16 cellular contexts compared by ENCODE assay signal in the genomic region with DNA sequence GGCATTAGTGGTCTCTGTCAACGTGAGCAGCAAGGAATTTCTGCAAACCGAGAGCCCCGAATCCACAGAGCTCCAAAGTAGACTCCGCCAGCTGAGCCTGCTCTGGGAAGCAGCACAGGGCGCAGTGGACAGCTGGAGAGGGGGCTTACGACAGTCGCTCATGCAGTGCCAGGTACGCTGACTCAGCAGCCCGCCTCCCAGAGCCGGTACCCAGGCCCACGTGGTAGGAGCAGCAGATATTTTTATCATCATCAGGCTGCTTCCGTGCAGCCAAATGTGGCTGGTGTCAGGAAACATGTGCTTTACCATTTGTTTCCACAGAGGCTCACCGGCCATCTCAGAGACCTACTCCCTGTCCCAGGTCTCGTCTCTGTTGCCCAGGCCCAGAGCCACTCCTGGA.
DNase-seq lines count a peak whose midpoint lies in the region; ATAC-seq, FAIRE-seq and TF ChIP-seq lines count a peak whose summit lies in the region.
"Had no signal": no experiment of that assay in that cellular context is flagged by ENCODE, and none has a peak within 500 bp of the region (broad histone marks: within the 10 kb centered on the region; RNA-seq: fewer than 3 reads in every experiment).

No MANE protein-coding gene starts in this region.

- FAIRE-seq in GM12891 (lab: Jason Lieb, UNC) = peak; percentile 68

- peaks cover 16 to 92% (median 74%) of the 10 kb centered on the region in 3 experiments for H3K36me3 ChIP-seq in naive thymus-derived CD4-positive, alpha-beta T cell (ENCODE audit: control insufficient read depth in 2 of 3, insufficient read depth in 3 of 3, low read length in 3 of 3)

- POLR2A ChIA-PET in naive thymus-derived CD4-positive, alpha-beta T cell (lab: Charles Lee) = no interaction called here

- H3K27me3 ChIP-seq in naive thymus-derived CD4-positive, alpha-beta T cell (ENCODE audit: control insufficient read depth in 2 of 2, insufficient read depth in 2 of 2, low read length in 2 of 2) = no peaks in the 10 kb centered on the region
- H3K27me3 ChIP-seq: esophagus muscularis mucosa had no signal

- no peaks in the 10 kb centered on the region for H3K4me1 ChIP-seq in naive thymus-derived CD4-positive, alpha-beta T cell (ENCODE audit: control insufficient read depth in 2 of 2, insufficient read depth in 2 of 2, low read length in 2 of 2)

- DNase-seq in GM12891 (ENCODE audit: insufficient read length, low spot score) (no peak), amniotic epithelial cell (ENCODE audit: low read depth) (peak; percentile 77), left ventricle myocardium superior (peak; percentile 87), sciatic nerve (ENCODE audit: low spot score) (no peak), HuH-7.5 (ENCODE audit: low spot score) (no peak)
- no peak for DNase-seq in stimulated activated naive CD4-positive, alpha-beta T cell (lab: John Stamatoyannopoulos, UW)
- DNase-seq in naive thymus-derived CD4-positive, alpha-beta T cell = no peak
- DNase-seq: activated CD8-positive, alpha-beta memory T cell treated with anti-CD3 and anti-CD28 coated beads, Interleukin-2, amount 50 U/mL, for 4 hours; HFFc6; NCI-H2171 treated with DMSO at 0.1 percent for 48 hours; SK-N-SH had no signal

- H3K27ac Mint-ChIP-seq in naive thymus-derived CD4-positive, alpha-beta T cell = no peak overlapping the region
- H3K27ac Mint-ChIP-seq: HFFc6, type B pancreatic cell had no signal

- H3K4me1 Mint-ChIP-seq in naive thymus-derived CD4-positive, alpha-beta T cell = no peaks in the 10 kb centered on the region

- CTCF ChIA-PET in naive thymus-derived CD4-positive, alpha-beta T cell (lab: Charles Lee) = no interaction called here

- intact Hi-C loops in left ventricle myocardium superior (cut with micrococcal nuclease) = no loop called here
- intact Hi-C loops in sciatic nerve (cut with DNase I) = no loop called here
- intact Hi-C loops in naive thymus-derived CD4-positive, alpha-beta T cell (cut with micrococcal nuclease) = no loop called here

- H3K9me3 ChIP-seq in naive thymus-derived CD4-positive, alpha-beta T cell (ENCODE audit: control insufficient read depth in 2 of 3, low read length in 3 of 3) = no peaks in the 10 kb centered on the region
- H3K9me3 ChIP-seq: esophagus muscularis mucosa, SK-N-SH had no signal

- no peak for TF ChIP-seq POLR2A in GM12891 (IDR thresholded peaks at IDR 0.05; ENCODE audit: low read depth, low read length)

- H3K4me3 Mint-ChIP-seq in naive thymus-derived CD4-positive, alpha-beta T cell = no peak overlapping the region
- H3K4me3 Mint-ChIP-seq: HFFc6, type B pancreatic cell had no signal

- ATAC-seq in left ventricle myocardium superior (peak; percentile 84), sciatic nerve (peak; percentile 16), HG02763 (IDR thresholded peaks at IDR 0.05; ENCODE audit: unreplicated experiment) (no peak)
- no peak for ATAC-seq in naive thymus-derived CD4-positive, alpha-beta T cell
- ATAC-seq: activated naive CD4-positive, alpha-beta T cell treated with anti-CD3 and anti-CD28 coated beads, Interleukin-2, amount 50 U/mL, for 72 hours had no signal

- peaks cover 0 to 2% (median 0%) of the 10 kb centered on the region in 11 donors for H3K9me3 Mint-ChIP-seq in naive thymus-derived CD4-positive, alpha-beta T cell
- H3K9me3 Mint-ChIP-seq: activated naive CD4-positive, alpha-beta T cell treated with anti-CD3 and anti-CD28 coated beads, Interleukin-2, amount 50 U/mL, for 72 hours; HFFc6; type B pancreatic cell had no signal

- H3K27ac ChIP-seq in naive thymus-derived CD4-positive, alpha-beta T cell (ENCODE audit: low read depth, low read length) = no peak overlapping the region

- H3K27me3 Mint-ChIP-seq in naive thymus-derived CD4-positive, alpha-beta T cell = no peaks in the 10 kb centered on the region
- H3K27me3 Mint-ChIP-seq: type B pancreatic cell had no signal

- H3K4me3 ChIP-seq in naive thymus-derived CD4-positive, alpha-beta T cell (ENCODE audit: low read length) = no peak overlapping the region
- H3K4me3 ChIP-seq: esophagus muscularis mucosa, lung had no signal

- H3K36me3 Mint-ChIP-seq in naive thymus-derived CD4-positive, alpha-beta T cell = peaks cover 20 to 62% (median 47%) of the 10 kb centered on the region in 5 donors

TF ChIP-seq in GM12891, 5 proteins besides CTCF, POLR2A, EP300 and RAD21:
- no peak for TF ChIP-seq PAX5 (IDR thresholded peaks at IDR 0.05; ENCODE audit: insufficient read depth, low read length, severe bottlenecking)
- no peak for TF ChIP-seq TAF1 (IDR thresholded peaks at IDR 0.05; ENCODE audit: low read depth, low read length)
- TF ChIP-seq SPI1 (IDR thresholded peaks at IDR 0.05; ENCODE audit: low read depth, low read length) = no peak
- TF ChIP-seq POU2F2 (IDR thresholded peaks at IDR 0.05; ENCODE audit: low read depth, low read length) = no peak
- TF ChIP-seq POLR2AphosphoS5 (IDR thresholded peaks at IDR 0.05; ENCODE audit: low read depth, low read length) = no peak

Comparison
In these comparisons a context has a peak if more than half of its experiments do, and no peak if none do; other contexts are left out.
1. DNase-seq: peak in amniotic epithelial cell (single experiment) and left ventricle myocardium superior (single experiment); none in GM12891 (single experiment), sciatic nerve (single experiment), HuH-7.5 (single experiment), stimulated activated naive CD4-positive, alpha-beta T cell (0 of 6) and naive thymus-derived CD4-positive, alpha-beta T cell (0 of 9).
2. ATAC-seq: peak in left ventricle myocardium superior (single experiment) and sciatic nerve (single experiment); none in HG02763 (single experiment) and naive thymus-derived CD4-positive, alpha-beta T cell (single experiment).